In genomic region chr7:39863675-39864322, GRCh38 we compare ENCODE assay signal across 8 cellular contexts.
DNase-seq lines count a peak whose midpoint lies in the region; TF ChIP-seq lines count a peak whose summit lies in the region.
"Not testable (repeated sequence)": the region's sequence is repeated elsewhere in the genome, so short reads cannot be mapped to it uniquely, and the experiment has no call there.

No MANE protein-coding gene starts in this region.

- peak; percentile 77 for TF ChIP-seq CTCF in VCaP (conservative IDR thresholded peaks at IDR 0.05)
- TF ChIP-seq CTCF in choroid plexus epithelial cell (conservative IDR thresholded peaks at IDR 0.05; ENCODE audit: low read depth, low read length): peak; percentile 35
- TF ChIP-seq CTCF in cardiac muscle cell (IDR thresholded peaks at IDR 0.05; ENCODE audit: low read depth, low read length): peak; percentile 22

- DNase-seq in COR-L47 (lab: John Stamatoyannopoulos, UW) (peak; percentile 7), H4 (ENCODE audit: low spot score) (peak; percentile 27), NAMALWA (ENCODE audit: low spot score) (peak; percentile 45), RKO (ENCODE audit: low spot score) (peak; percentile 10), choroid plexus epithelial cell (ENCODE audit: low read depth) (peak; percentile 47), cardiac muscle cell (ENCODE audit: low read depth in 1 of 2, low spot score in 1 of 2) (peak in 1 of 2 donors; percentile 19), renal cortical epithelial cell (ENCODE audit: low read depth) (peak; percentile 6)

- H3K36me3 ChIP-seq in cardiac muscle cell: not testable (repeated sequence)

- H3K9me3 ChIP-seq in cardiac muscle cell (ENCODE audit: low read depth): not testable (repeated sequence)

- not testable (repeated sequence) for H3K27ac ChIP-seq in VCaP, cardiac muscle cell

- not testable (repeated sequence) for H3K4me3 ChIP-seq in choroid plexus epithelial cell (ENCODE audit: low read depth, low read length); cardiac muscle cell

- not testable (repeated sequence) for H3K4me1 ChIP-seq in cardiac muscle cell (ENCODE audit: low read depth)

- H3K27me3 ChIP-seq in cardiac muscle cell: not testable (repeated sequence)

Comparison
In these comparisons a context has a peak if more than half of its experiments do, and no peak if none do; other contexts are left out.
1. CTCF ChIP-seq: peak in every context shown above with its lines; median percentile 77 in VCaP; 35 in choroid plexus epithelial cell; 22 in cardiac muscle cell.